1 cellular context compared by ENCODE assay signal in genomic region chr6:1271071-1271763, GRCh38.
A peak's percentile ranks its signal among the peaks of the same experiment; 100 is the strongest.
TF ChIP-seq lines count a peak whose summit lies in the region.

No MANE protein-coding gene starts in this region.

TF ChIP-seq in HepG2, 621 proteins besides CTCF, POLR2A, EP300 and RAD21:
- TF ChIP-seq ZNF430 (CRISPR knock-in tag; IDR thresholded peaks at IDR 0.05) = no peak
- no peak for TF ChIP-seq CBX2 (IDR thresholded peaks at IDR 0.05; ENCODE audit: low read depth, low read length)
- no peak for TF ChIP-seq CBX2 (CRISPR knock-in tag; IDR thresholded peaks at IDR 0.05; ENCODE audit: low read depth)
- TF ChIP-seq GLI4 (CRISPR knock-in tag; IDR thresholded peaks at IDR 0.05; ENCODE audit: borderline replicate concordance) = no peak
- no peak for TF ChIP-seq ZNF773 (CRISPR knock-in tag; IDR thresholded peaks at IDR 0.05; ENCODE audit: borderline replicate concordance)
- no peak for TF ChIP-seq ZNF580 (CRISPR knock-in tag; IDR thresholded peaks at IDR 0.05; ENCODE audit: borderline replicate concordance, low read depth)
- TF ChIP-seq CHD4 (IDR thresholded peaks at IDR 0.05; ENCODE audit: borderline replicate concordance, low read length) = no peak
- no peak for TF ChIP-seq ZBTB26 (CRISPR knock-in tag; IDR thresholded peaks at IDR 0.05; ENCODE audit: borderline replicate concordance)
- no peak for TF ChIP-seq HIVEP1 (CRISPR knock-in tag; IDR thresholded peaks at IDR 0.05)
- no peak for TF ChIP-seq NPAS2 (CRISPR knock-in tag; IDR thresholded peaks at IDR 0.05; ENCODE audit: borderline replicate concordance)
- peak; percentile 71 for TF ChIP-seq ZBTB33 (CRISPR knock-in tag; IDR thresholded peaks at IDR 0.05)
- no peak for TF ChIP-seq GPN1 (CRISPR knock-in tag; IDR thresholded peaks at IDR 0.05; ENCODE audit: borderline replicate concordance)
- no peak for TF ChIP-seq DMTF1 (CRISPR knock-in tag; IDR thresholded peaks at IDR 0.05)
- no peak for TF ChIP-seq ZNF496 (CRISPR knock-in tag; IDR thresholded peaks at IDR 0.05; ENCODE audit: insufficient replicate concordance)
- no peak for TF ChIP-seq AKNA (CRISPR knock-in tag; IDR thresholded peaks at IDR 0.05; ENCODE audit: borderline replicate concordance)
- TF ChIP-seq XRCC5 (optimal IDR thresholded peaks at IDR 0.05; ENCODE audit: low read length) = no peak
- 0 out of 2 replicates have a peak, but pooled peaks have one; percentile 15 for TF ChIP-seq POGZ (CRISPR knock-in tag; IDR thresholded peaks at IDR 0.05)
- no peak for TF ChIP-seq ZFX (CRISPR knock-in tag; IDR thresholded peaks at IDR 0.05; ENCODE audit: low read depth)
- TF ChIP-seq ZNF724P (CRISPR knock-in tag; IDR thresholded peaks at IDR 0.05; ENCODE audit: borderline replicate concordance) = no peak
- peak; percentile 33; the same call in 1 of the 2 replicates for TF ChIP-seq ZNF687 (CRISPR knock-in tag; IDR thresholded peaks at IDR 0.05)
- no peak for TF ChIP-seq MTA3 (CRISPR knock-in tag; IDR thresholded peaks at IDR 0.05)
- TF ChIP-seq FLYWCH1 (CRISPR knock-in tag; IDR thresholded peaks at IDR 0.05) = 0 out of 2 replicates have a peak, but pooled peaks have one; percentile 24
- TF ChIP-seq FIP1L1 (IDR thresholded peaks at IDR 0.05; ENCODE audit: borderline replicate concordance, insufficient read depth, low read depth, low read length) = no peak
- TF ChIP-seq THAP7 (CRISPR knock-in tag; IDR thresholded peaks at IDR 0.05) = no peak
- TF ChIP-seq ZNF558 (CRISPR knock-in tag; IDR thresholded peaks at IDR 0.05; ENCODE audit: borderline replicate concordance) = no peak
- no peak for TF ChIP-seq SMC3 (IDR thresholded peaks at IDR 0.05; ENCODE audit: low read length)
